In the genomic region with DNA sequence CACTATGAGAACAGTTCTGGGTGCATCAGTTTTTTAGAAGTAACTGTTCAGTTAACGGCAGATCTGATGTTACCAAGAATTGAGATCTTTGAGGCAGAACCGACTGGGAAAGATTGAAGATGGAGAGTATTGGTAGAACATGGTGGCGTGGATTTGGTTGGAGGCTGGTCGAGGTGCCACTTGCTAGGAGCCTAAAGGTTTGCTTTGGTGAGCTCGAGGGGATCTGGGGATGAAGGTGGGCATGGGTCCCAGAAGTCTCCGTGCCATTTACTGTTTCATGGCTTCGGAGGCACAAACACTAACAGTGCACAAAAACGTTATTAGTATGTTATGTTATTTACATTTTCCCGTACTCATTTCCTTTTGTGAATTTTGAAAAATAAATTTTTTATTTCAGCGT, we compare ENCODE assay signal across 17 cellular contexts.
A peak's percentile ranks its signal among the peaks of the same experiment; 100 is the strongest.
DNase-seq lines count a peak whose midpoint lies in the region; ATAC-seq and TF ChIP-seq lines count a peak whose summit lies in the region.
"Had no signal": no experiment of that assay in that cellular context is flagged by ENCODE, and none has a peak within 500 bp of the region (broad histone marks: within the 10 kb centered on the region; RNA-seq: fewer than 3 reads in every experiment).

No MANE protein-coding gene starts in this region.

- H4K20me1 ChIP-seq in osteoblast (ENCODE audit: insufficient read depth, low read length): no peaks in the 10 kb centered on the region
- H4K20me1 ChIP-seq: BLaER1 had no signal

- no peaks in the 10 kb centered on the region for H3K4me1 ChIP-seq in stomach
- H3K4me1 ChIP-seq in osteoblast (ENCODE audit: insufficient read depth, low read length): no peaks in the 10 kb centered on the region
- H3K4me1 ChIP-seq: BE2C had no signal

- H3K79me2 ChIP-seq in osteoblast (ENCODE audit: insufficient read depth, low read length): no peaks in the 10 kb centered on the region

- H3K36me3 ChIP-seq in stomach (no peaks in the 10 kb centered on the region), osteoblast (ENCODE audit: insufficient read depth, low read length) (no peaks in the 10 kb centered on the region)
- H3K36me3 ChIP-seq: BE2C, BLaER1 had no signal

- no peak overlapping the region for H3K4me2 ChIP-seq in osteoblast (ENCODE audit: insufficient read depth, low read length)
- H3K4me2 ChIP-seq: BLaER1 had no signal

- H3K9me3 ChIP-seq in stomach (no peaks in the 10 kb centered on the region), osteoblast (ENCODE audit: low read depth, low read length) (no peaks in the 10 kb centered on the region)
- H3K9me3 ChIP-seq: BE2C, BLaER1 had no signal

- H3K4me3 ChIP-seq in stomach (no peak overlapping the region), osteoblast (ENCODE audit: insufficient read depth, low read length) (no peak overlapping the region)
- H3K4me3 ChIP-seq: BLaER1 had no signal

- TF ChIP-seq CTCF in stomach (IDR thresholded peaks at IDR 0.05) (no peak), osteoblast (IDR thresholded peaks at IDR 0.05; ENCODE audit: extremely low read depth, low read depth, low read length) (no peak)

- TF ChIP-seq EP300 in stomach (IDR thresholded peaks at IDR 0.05): no peak

- intact Hi-C loops in cardiac septum (cut with DNase I) (no loop called here), left ventricle myocardium superior (cut with micrococcal nuclease) (no loop called here), stomach (cut with DNase I; ENCODE audit: low total_unique reads) (no loop called here)

- 89 to 95% (median 93%) methylated on average over 10 of the region's 10 CpGs for WGBS in stomach, 5 donors

- H3K27ac ChIP-seq in stomach (no peak overlapping the region), osteoblast (ENCODE audit: low read depth, low read length) (no peak overlapping the region)
- H3K27ac ChIP-seq: BLaER1 had no signal

- no peak for TF ChIP-seq POLR2A in stomach (IDR thresholded peaks at IDR 0.05)

- DNase-seq in cardiac septum (ENCODE audit: low spot score) (peak; percentile 55), left ventricle myocardium superior (no peak), mesenteric fat pad (ENCODE audit: low spot score) (peak; percentile 33), stomach (peak; percentile 2), osteoblast (ENCODE audit: insufficient read length, low spot score, missing footprints) (no peak)
- DNase-seq: 8988T; ACHN; BE2C; C1 segment of cervical spinal cord; CD4-positive, alpha-beta memory T cell; CD4-positive, CD25-positive, alpha-beta regulatory T cell; CD8-positive, alpha-beta memory T cell; COR-L47; DMS79 treated with DMSO at 0.1 percent for 48 hours; GF-D8 had no signal

- H3K27me3 ChIP-seq in stomach (no peaks in the 10 kb centered on the region), osteoblast (ENCODE audit: insufficient read depth, low read length) (peaks cover 2% of the 10 kb centered on the region)
- H3K27me3 ChIP-seq: BE2C, BLaER1 had no signal

- no peak overlapping the region for H2AFZ ChIP-seq in osteoblast (ENCODE audit: low read length)

- ATAC-seq in left ventricle myocardium superior: no peak
- no peak for ATAC-seq in HG03520 (IDR thresholded peaks at IDR 0.05; ENCODE audit: unreplicated experiment)

Comparison
In these comparisons a context has a peak if more than half of its experiments do, and no peak if none do; other contexts are left out.
1. DNase-seq: peak in cardiac septum (single experiment), mesenteric fat pad (single experiment) and stomach (single experiment); none in left ventricle myocardium superior (single experiment) and osteoblast (single experiment).